Comparison of ENCODE assay signal across 8 cellular contexts in genomic region chr11:76918941-76919386, GRCh38. TPM values are rescaled to one million over a fixed set of nuclear protein-coding genes. Genes with fewer than 3 reads are reported as not detected.
DNase-seq lines count a peak whose midpoint lies in the region; ATAC-seq and TF ChIP-seq lines count a peak whose summit lies in the region.

No MANE protein-coding gene starts in this region.

- peak; percentile 7 for DNase-seq in stimulated activated CD4-positive, alpha-beta T cell treated with anti-CD3 and anti-CD28 coated beads, Interleukin-15, amount 100 ng/mL, for 24 hours
- DNase-seq in stimulated activated CD4-positive, alpha-beta T cell treated with anti-CD3 and anti-CD28 coated beads, Interleukin-1b, Interleukin-23, amount 100 ng/mL, for 48 hours, result no peak
- peak; percentile 76 for DNase-seq in NCI-H1694 treated with DMSO at 0.1 percent for 48 hours (lab: John Stamatoyannopoulos, UW)
- DNase-seq in T-cell, result no peak
- peak; percentile 70 for DNase-seq in fibroblast of the conjunctiva (ENCODE audit: low read depth)
- DNase-seq in osteocyte (ENCODE audit: extremely low spot score, unreplicated experiment), result no peak
- no peak for DNase-seq in GM19238 (ENCODE audit: insufficient read length, low spot score)

- CTCF ChIA-PET in T-cell (lab: Charles Lee), result interaction anchor here (0.5 to 3.0 kb wide), 14 partner anchors 12 to 528 kb away, joined by 3 to 8 read pairs (median 3); no protein-coding TSS in a partner anchor

- no peaks in the 10 kb centered on the region for H3K9me3 Mint-ChIP-seq in T-cell
- H3K9me3 Mint-ChIP-seq in osteocyte (ENCODE audit: unreplicated experiment), result peaks cover 5% of the 10 kb centered on the region

- H3K36me3 Mint-ChIP-seq in T-cell (peaks cover 3% of the 10 kb centered on the region), osteocyte (ENCODE audit: unreplicated experiment) (no peaks in the 10 kb centered on the region)

- peaks cover 10 to 14% (median 11%) of the 10 kb centered on the region in 3 donors for H3K4me1 Mint-ChIP-seq in T-cell
- H3K4me1 Mint-ChIP-seq in osteocyte (ENCODE audit: unreplicated experiment), result peaks cover 10% of the 10 kb centered on the region

- H3K27ac Mint-ChIP-seq in T-cell (no peak overlapping the region), osteocyte (ENCODE audit: unreplicated experiment) (no peak overlapping the region)

- no peak overlapping the region for H3K4me3 Mint-ChIP-seq in T-cell
- peak overlapping the region; percentile 18 for H3K4me3 Mint-ChIP-seq in osteocyte (ENCODE audit: unreplicated experiment)

- peak; percentile 79 for TF ChIP-seq CTCF in osteocyte (IDR thresholded peaks at IDR 0.05)

- H3K27me3 Mint-ChIP-seq in T-cell (no peaks in the 10 kb centered on the region), osteocyte (ENCODE audit: unreplicated experiment) (no peaks in the 10 kb centered on the region)

- peak in 3 of 4 experiments; percentile 41 to 51 (median 47) for ATAC-seq in T-cell (replicated peaks in 1 of 4)
- no peak for ATAC-seq in HG03565 (IDR thresholded peaks at IDR 0.05; ENCODE audit: unreplicated experiment)

- POLR2A ChIA-PET in T-cell (lab: Charles Lee), result no interaction called here

RNA-seq across cellular contexts. Expression of gene ACER3, which starts 58.2 kb away (rescaled TPM):
- total RNA-seq in T-cell (1 to 10 TPM; 4.3 to 9.0 (median 5.2) TPM), osteocyte (17.4 and 17.6 TPM in 2 replicates)

Comparison
In these comparisons a context has a peak if more than half of its experiments do, and no peak if none do; other contexts are left out.
1. DNase-seq: peak in stimulated activated CD4-positive, alpha-beta T cell treated with anti-CD3 and anti-CD28 coated beads, Interleukin-15, amount 100 ng/mL, for 24 hours (single experiment), NCI-H1694 treated with DMSO at 0.1 percent for 48 hours (single experiment) and fibroblast of the conjunctiva (single experiment); none in stimulated activated CD4-positive, alpha-beta T cell treated with anti-CD3 and anti-CD28 coated beads, Interleukin-1b, Interleukin-23, amount 100 ng/mL, for 48 hours (single experiment), T-cell (0 of 34), osteocyte (single experiment) and GM19238 (single experiment).